ENCODE assay signal across 16 cellular contexts in the genomic region with DNA sequence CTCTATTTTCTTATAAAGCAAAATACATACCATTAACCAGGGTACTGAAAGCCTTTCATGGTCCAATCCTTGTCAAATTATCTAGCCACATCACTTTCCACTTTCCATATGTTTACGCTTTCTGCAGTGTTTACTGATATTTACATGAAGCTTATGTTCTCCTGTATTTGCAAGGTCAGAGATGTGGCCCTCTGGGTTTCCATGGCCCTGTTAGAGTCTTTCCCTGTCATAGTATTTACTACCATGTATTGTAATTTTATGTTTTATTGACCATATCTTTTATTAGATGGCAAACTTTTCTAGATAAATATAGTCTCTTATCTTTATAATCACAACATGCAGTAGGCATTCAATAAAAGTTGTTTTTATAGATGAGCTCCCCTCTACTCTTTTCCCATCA. TPM values are rescaled to one million over a fixed set of nuclear protein-coding genes. Genes with fewer than 3 reads are reported as not detected.
DNase-seq lines count a peak whose midpoint lies in the region; ATAC-seq and TF ChIP-seq lines count a peak whose summit lies in the region.
"Had no signal": no experiment of that assay in that cellular context is flagged by ENCODE, and none has a peak within 500 bp of the region (broad histone marks: within the 10 kb centered on the region; RNA-seq: fewer than 3 reads in every experiment).

No MANE protein-coding gene starts in this region.

- no peak overlapping the region for H3K4me3 ChIP-seq in OCI-LY3 (ENCODE audit: low read length)
- no peak overlapping the region for H3K4me3 ChIP-seq in CD8-positive, alpha-beta T cell (ENCODE audit: low read depth, low read length)
- H3K4me3 ChIP-seq: A549, HAP-1 had no signal

- CTCF ChIA-PET in CD8-positive, alpha-beta T cell (lab: Charles Lee), result no interaction called here

- H3K36me3 Mint-ChIP-seq in memory B cell, result no peaks in the 10 kb centered on the region
- H3K36me3 Mint-ChIP-seq in CD8-positive, alpha-beta T cell, result no peaks in the 10 kb centered on the region

- peak overlapping the region; percentile 93 for H3K27ac ChIP-seq in C4-2B
- H3K27ac ChIP-seq in OCI-LY3 (ENCODE audit: low read length), result peak overlapping the region; percentile 54
- no peak overlapping the region for H3K27ac ChIP-seq in CD8-positive, alpha-beta T cell (ENCODE audit: low read depth, low read length)
- H3K27ac ChIP-seq: A549 had no signal

- intact Hi-C loops in CD8-positive, alpha-beta T cell (cut with DNase I, micrococcal nuclease), result no loop called here

- POLR2A ChIA-PET in CD8-positive, alpha-beta T cell (lab: Charles Lee), result no interaction called here

- H3K9me3 Mint-ChIP-seq in memory B cell, result no peaks in the 10 kb centered on the region
- H3K9me3 Mint-ChIP-seq in CD8-positive, alpha-beta T cell, result no peaks in the 10 kb centered on the region

- H3K4me1 ChIP-seq in OCI-LY3 (ENCODE audit: low read length), result peaks cover 23% of the 10 kb centered on the region
- no peaks in the 10 kb centered on the region for H3K4me1 ChIP-seq in CD8-positive, alpha-beta T cell (ENCODE audit: insufficient read depth, low read length)
- H3K4me1 ChIP-seq: A549, BE2C, HAP-1 had no signal

- peak overlapping the region; percentile 59 for H3K4me2 ChIP-seq in OCI-LY3 (ENCODE audit: low read length)
- H3K4me2 ChIP-seq: A549 had no signal

- no peaks in the 10 kb centered on the region for H3K79me2 ChIP-seq in OCI-LY3 (ENCODE audit: low read length)

- H4K20me1 ChIP-seq in OCI-LY3 (ENCODE audit: insufficient read depth, low read length), result no peaks in the 10 kb centered on the region

- H3K27me3 ChIP-seq in OCI-LY3 (ENCODE audit: low read depth, low read length), result no peaks in the 10 kb centered on the region
- no peaks in the 10 kb centered on the region for H3K27me3 ChIP-seq in CD8-positive, alpha-beta T cell (ENCODE audit: insufficient read depth, low read length)
- H3K27me3 ChIP-seq: BE2C had no signal

- peaks cover 2% of the 10 kb centered on the region for H3K27me3 Mint-ChIP-seq in memory B cell
- peaks cover 7% of the 10 kb centered on the region for H3K27me3 Mint-ChIP-seq in CD8-positive, alpha-beta T cell (ENCODE audit: low read depth)

- no peak for TF ChIP-seq CTCF in C4-2B (conservative IDR thresholded peaks at IDR 0.05)
- TF ChIP-seq CTCF in OCI-LY3 (IDR thresholded peaks at IDR 0.05; ENCODE audit: low read depth, low read length), result no peak
- no peak for TF ChIP-seq CTCF in CD8-positive, alpha-beta T cell (IDR thresholded peaks at IDR 0.05)

- H3K4me3 Mint-ChIP-seq in memory B cell, result no peak overlapping the region
- no peak overlapping the region for H3K4me3 Mint-ChIP-seq in CD8-positive, alpha-beta T cell
- H3K4me3 Mint-ChIP-seq: CD4-positive, alpha-beta T cell had no signal

- H3K36me3 ChIP-seq in OCI-LY3 (replicated peaks; ENCODE audit: low read depth, low read length), result no peaks in the 10 kb centered on the region
- H3K36me3 ChIP-seq in CD8-positive, alpha-beta T cell (ENCODE audit: insufficient read depth, low read length), result no peaks in the 10 kb centered on the region
- H3K36me3 ChIP-seq: BE2C, HAP-1 had no signal

- H2AFZ ChIP-seq in OCI-LY3 (ENCODE audit: low read depth, low read length), result no peak overlapping the region

- ATAC-seq in memory B cell (ENCODE audit: low read depth) (no peak), HG03159 (IDR thresholded peaks at IDR 0.05; ENCODE audit: unreplicated experiment) (no peak), GM21619 (IDR thresholded peaks at IDR 0.05; ENCODE audit: unreplicated experiment) (no peak)
- no peak for ATAC-seq in CD8-positive, alpha-beta T cell
- ATAC-seq: A549 had no signal

- H3K4me1 Mint-ChIP-seq in memory B cell, result peaks cover 9% of the 10 kb centered on the region
- H3K4me1 Mint-ChIP-seq in CD8-positive, alpha-beta T cell (ENCODE audit: low read depth), result no peaks in the 10 kb centered on the region

- DNase-seq in memory B cell (ENCODE audit: low spot score in 2 of 2) (no peak), UCSD-AML1 (lab: John Stamatoyannopoulos, UW; ENCODE audit: unreplicated experiment) (no peak)
- DNase-seq in CD8-positive, alpha-beta T cell, result no peak
- DNase-seq: BE2C; CD4-positive, alpha-beta T cell; DMS79; IMR-90; KBM-7 had no signal

- H3K9me3 ChIP-seq in OCI-LY3 (ENCODE audit: insufficient read depth, low read length), result no peaks in the 10 kb centered on the region
- H3K9me3 ChIP-seq in CD8-positive, alpha-beta T cell (ENCODE audit: low read length), result no peaks in the 10 kb centered on the region
- H3K9me3 ChIP-seq: A549, BE2C, HAP-1 had no signal

- peak overlapping the region; percentile 64 for H3K27ac Mint-ChIP-seq in memory B cell
- H3K27ac Mint-ChIP-seq in CD8-positive, alpha-beta T cell, result no peak overlapping the region
- H3K27ac Mint-ChIP-seq: CD4-positive, alpha-beta T cell had no signal

- peak overlapping the region; percentile 14; the same call in 1 of the 2 replicates for H3K9ac ChIP-seq in OCI-LY3 (ENCODE audit: low read length)

RNA-seq across cellular contexts. Expression of gene IGF1, which starts 23.5 kb away (rescaled TPM):
- not detected for total RNA-seq in CD8-positive, alpha-beta T cell
- total RNA-seq: CD4-positive, alpha-beta T cell; G401; H1 had no signal
